Comparison of ENCODE assay signal across 8 cellular contexts in genomic region chr9:92140754-92141143, GRCh38. TPM values are rescaled to one million over a fixed set of nuclear protein-coding genes. Genes with fewer than 3 reads are reported as not detected.
DNase-seq lines count a peak whose midpoint lies in the region; ATAC-seq and TF ChIP-seq lines count a peak whose summit lies in the region.

No MANE protein-coding gene starts in this region.

- peak overlapping the region; percentile 22 for H3K9ac ChIP-seq in NT2/D1 (ENCODE audit: insufficient read length, low read depth)

- H3K36me3 Mint-ChIP-seq in CD4-positive, alpha-beta T cell (ENCODE audit: low read depth), result no peaks in the 10 kb centered on the region
- H3K36me3 Mint-ChIP-seq in effector memory CD8-positive, alpha-beta T cell (ENCODE audit: insufficient read depth), result peaks cover 3% of the 10 kb centered on the region

- peak overlapping the region; percentile 80 for H3K4me3 Mint-ChIP-seq in CD4-positive, alpha-beta T cell
- H3K4me3 Mint-ChIP-seq in effector memory CD8-positive, alpha-beta T cell, result peak overlapping the region; percentile 75 to 77

- no peak for ATAC-seq in CD4-positive, alpha-beta T cell (ENCODE audit: poor library complexity)
- no peak for ATAC-seq in effector memory CD8-positive, alpha-beta T cell (replicated peaks)

- peaks cover 63% of the 10 kb centered on the region for H3K27me3 Mint-ChIP-seq in CD4-positive, alpha-beta T cell
- H3K27me3 Mint-ChIP-seq in effector memory CD8-positive, alpha-beta T cell, result peaks cover 62 to 83% of the 10 kb centered on the region in 2 donors

- H3K27me3 ChIP-seq in CD4-positive, alpha-beta T cell (ENCODE audit: control insufficient read depth, insufficient read depth, low read length), result peaks cover 22% of the 10 kb centered on the region
- peaks cover 29% of the 10 kb centered on the region for H3K27me3 ChIP-seq in NT2/D1 (ENCODE audit: insufficient read depth, insufficient read length)
- H3K27me3 ChIP-seq in osteoblast (ENCODE audit: insufficient read depth, low read length), result no peaks in the 10 kb centered on the region

- H2AFZ ChIP-seq in osteoblast (ENCODE audit: low read length), result peak overlapping the region; percentile 43

- POLR2A ChIA-PET in CD4-positive, alpha-beta T cell (lab: Charles Lee), result interaction anchor here (0.5 to 1.3 kb wide), 3 partner anchors 24 to 888 kb away, joined by 3 to 4 read pairs (median 3); no protein-coding TSS in a partner anchor

- H3K4me3 ChIP-seq in NT2/D1 (ENCODE audit: insufficient read length, low read depth) (peak overlapping the region; percentile 16), osteoblast (ENCODE audit: insufficient read depth, low read length) (peak overlapping the region; percentile 75)

- intact Hi-C loops in CD4-positive, alpha-beta T cell (cut with DNase I, micrococcal nuclease), result loop anchor here (1.0 to 2.0 kb wide), 2 partner anchors 494 to 650 kb away; no protein-coding TSS in a partner anchor

- no peaks in the 10 kb centered on the region for H3K9me3 ChIP-seq in CD4-positive, alpha-beta T cell (ENCODE audit: control insufficient read depth, low read length)
- H3K9me3 ChIP-seq in NT2/D1 (ENCODE audit: insufficient read depth, low read length) (no peaks in the 10 kb centered on the region), osteoblast (ENCODE audit: low read depth, low read length) (no peaks in the 10 kb centered on the region)

- no peaks in the 10 kb centered on the region for H3K9me3 Mint-ChIP-seq in CD4-positive, alpha-beta T cell
- H3K9me3 Mint-ChIP-seq in effector memory CD8-positive, alpha-beta T cell, result no peaks in the 10 kb centered on the region

- H3K36me3 ChIP-seq in NT2/D1 (ENCODE audit: insufficient read depth, insufficient read length, low read length) (no peaks in the 10 kb centered on the region), osteoblast (ENCODE audit: insufficient read depth, low read length) (no peaks in the 10 kb centered on the region)

- no peak for TF ChIP-seq CTCF in CD4-positive, alpha-beta T cell (IDR thresholded peaks at IDR 0.05)
- TF ChIP-seq CTCF in osteoblast (IDR thresholded peaks at IDR 0.05; ENCODE audit: extremely low read depth, low read depth, low read length), result no peak

- peak overlapping the region; percentile 77 for H3K4me2 ChIP-seq in osteoblast (ENCODE audit: insufficient read depth, low read length)

- H3K79me2 ChIP-seq in osteoblast (ENCODE audit: insufficient read depth, low read length), result peaks cover 2% of the 10 kb centered on the region

- H4K20me1 ChIP-seq in osteoblast (ENCODE audit: insufficient read depth, low read length), result no peaks in the 10 kb centered on the region

- peaks cover 10% of the 10 kb centered on the region for H3K4me1 Mint-ChIP-seq in CD4-positive, alpha-beta T cell (ENCODE audit: low read depth)
- peaks cover 14 to 16% of the 10 kb centered on the region in 2 donors for H3K4me1 Mint-ChIP-seq in effector memory CD8-positive, alpha-beta T cell (ENCODE audit: low read depth in 2 of 2)

- no peak overlapping the region for H3K27ac ChIP-seq in CD4-positive, alpha-beta T cell (ENCODE audit: low read depth, low read length)
- peak overlapping the region; percentile 28 for H3K27ac ChIP-seq in osteoblast (ENCODE audit: low read depth, low read length)

- CTCF ChIA-PET in CD4-positive, alpha-beta T cell (lab: Charles Lee), result interaction anchor here (0.8 to 1.7 kb wide), 11 partner anchors 11 to 592 kb away, joined by 3 to 11 read pairs (median 3); no protein-coding TSS in a partner anchor

- H3K4me1 ChIP-seq in NT2/D1 (ENCODE audit: insufficient read depth, insufficient read length) (peaks cover 5% of the 10 kb centered on the region), osteoblast (ENCODE audit: insufficient read depth, low read length) (peaks cover 17% of the 10 kb centered on the region)

- DNase-seq in CD4-positive, alpha-beta T cell, result no peak
- DNase-seq in NT2/D1 (ENCODE audit: low read depth, low spot score) (no peak), osteoblast (ENCODE audit: insufficient read length, low spot score, missing footprints) (no peak), kidney glomerular epithelial cell (lab: John Stamatoyannopoulos, UW) (no peak), DMS153 (lab: John Stamatoyannopoulos, UW) (no peak)
- DNase-seq in effector memory CD8-positive, alpha-beta T cell, result no peak
- no peak for DNase-seq in stimulated activated CD4-positive, alpha-beta T cell treated with anti-CD3 and anti-CD28 coated beads, Interleukin-4, amount 100 ng/mL, for 1 hour
- no peak for DNase-seq in stimulated activated CD4-positive, alpha-beta T cell treated with anti-CD3 and anti-CD28 coated beads, Interleukin-2, amount 100 ng/mL, for 24 hours

- H3K27ac Mint-ChIP-seq in CD4-positive, alpha-beta T cell, result no peak overlapping the region
- no peak overlapping the region for H3K27ac Mint-ChIP-seq in effector memory CD8-positive, alpha-beta T cell

RNA-seq across cellular contexts. Expression of gene SPTLC1, which starts 25.5 kb away (rescaled TPM):
- 10 to 100 TPM; 40.9 to 43.0 TPM for total RNA-seq in CD4-positive, alpha-beta T cell
- 124 and 129 TPM in 2 replicates for total RNA-seq in osteoblast
